15 cellular contexts compared by ENCODE assay signal in genomic region chr4:40292313-40292759, GRCh38. TPM values are rescaled to one million over a fixed set of nuclear protein-coding genes. Genes with fewer than 3 reads are reported as not detected.
DNase-seq lines count a peak whose midpoint lies in the region; ATAC-seq, FAIRE-seq and TF ChIP-seq lines count a peak whose summit lies in the region.
"Had no signal": no experiment of that assay in that cellular context is flagged by ENCODE, and none has a peak within 500 bp of the region (broad histone marks: within the 10 kb centered on the region; RNA-seq: fewer than 3 reads in every experiment).

No MANE protein-coding gene starts in this region.

- intact Hi-C loops in activated CD4-positive, alpha-beta T cell treated with anti-CD3 and anti-CD28 coated beads, Interleukin-2, amount 10 ng/mL, durations not matched to agents 24 days and 14 days (cut with micrococcal nuclease) = no loop called here
- intact Hi-C loops in kidney (cut with DNase I) = no loop called here

- TF ChIP-seq CTCF in kidney (IDR thresholded peaks at IDR 0.05; ENCODE audit: borderline replicate concordance, extremely low read depth, insufficient read depth) = no peak
- no peak for TF ChIP-seq CTCF in Peyer's patch (IDR thresholded peaks at IDR 0.05)

- TF ChIP-seq POLR2A in Peyer's patch (IDR thresholded peaks at IDR 0.05) = no peak

- H3K9ac ChIP-seq in kidney (ENCODE audit: low read length in 2 of 2) = no peak overlapping the region

- H3K36me3 ChIP-seq in kidney (ENCODE audit: control insufficient read depth in 1 of 2, insufficient read depth in 2 of 2, low read length in 2 of 2) = no peaks in the 10 kb centered on the region
- no peaks in the 10 kb centered on the region for H3K36me3 ChIP-seq in Peyer's patch

- no peak for FAIRE-seq in kidney (lab: Jason Lieb, UNC)
- FAIRE-seq: A549 had no signal

- POLR2A ChIA-PET in activated CD4-positive, alpha-beta T cell treated with anti-CD3 and anti-CD28 coated beads, Interleukin-2, amount 10 ng/mL, durations not matched to agents 7 days and 5 days (lab: Charles Lee) = no interaction called here

- no peak overlapping the region for H3K4me3 ChIP-seq in kidney (ENCODE audit: low read length in 2 of 2)
- H3K4me3 ChIP-seq in Peyer's patch = no peak overlapping the region
- H3K4me3 ChIP-seq: A549, coronary artery had no signal

- no peak overlapping the region for H3K4me3 Mint-ChIP-seq in activated CD4-positive, alpha-beta T cell treated with anti-CD3 and anti-CD28 coated beads, Interleukin-2, amount 10 ng/mL, durations not matched to agents 24 days and 14 days
- no peak overlapping the region for H3K4me3 Mint-ChIP-seq in activated CD4-positive, alpha-beta T cell treated with anti-CD3 and anti-CD28 coated beads, Interleukin-2, amount 10 ng/mL, durations not matched to agents 7 days and 5 days
- no peak overlapping the region for H3K4me3 Mint-ChIP-seq in stimulated activated memory B cell treated with anti-CD40 and anti-IgM and Interleukin-4, amounts not matched to agents 10 μg/mL and 1 μg/mL and 100 μg/mL, for 72 hours

- no peaks in the 10 kb centered on the region for H3K9me3 Mint-ChIP-seq in activated CD4-positive, alpha-beta T cell treated with anti-CD3 and anti-CD28 coated beads, Interleukin-2, amount 10 ng/mL, durations not matched to agents 24 days and 14 days
- peaks cover 5% of the 10 kb centered on the region for H3K9me3 Mint-ChIP-seq in activated CD4-positive, alpha-beta T cell treated with anti-CD3 and anti-CD28 coated beads, Interleukin-2, amount 10 ng/mL, durations not matched to agents 7 days and 5 days
- peaks cover under 1% of the 10 kb centered on the region for H3K9me3 Mint-ChIP-seq in stimulated activated memory B cell treated with anti-CD40 and anti-IgM and Interleukin-4, amounts not matched to agents 10 μg/mL and 1 μg/mL and 100 μg/mL, for 72 hours

- ATAC-seq in SK-N-SH treated with all-trans-retinoic acid at 6 μM for 48 hours = peak; percentile 65
- no peak for ATAC-seq in stimulated activated memory B cell treated with anti-CD40 and anti-IgM and Interleukin-4, amounts not matched to agents 10 μg/mL and 1 μg/mL and 100 μg/mL, for 72 hours

- no peaks in the 10 kb centered on the region for H3K4me1 ChIP-seq in kidney (ENCODE audit: control insufficient read depth in 1 of 2, insufficient read depth in 1 of 2, low read depth in 1 of 2, low read length in 2 of 2)
- peaks cover 0 to 9% (median 0%) of the 10 kb centered on the region in 4 donors for H3K4me1 ChIP-seq in Peyer's patch

- no peaks in the 10 kb centered on the region for H3K27me3 Mint-ChIP-seq in activated CD4-positive, alpha-beta T cell treated with anti-CD3 and anti-CD28 coated beads, Interleukin-2, amount 10 ng/mL, durations not matched to agents 24 days and 14 days
- H3K27me3 Mint-ChIP-seq in activated CD4-positive, alpha-beta T cell treated with anti-CD3 and anti-CD28 coated beads, Interleukin-2, amount 10 ng/mL, durations not matched to agents 7 days and 5 days = no peaks in the 10 kb centered on the region
- no peaks in the 10 kb centered on the region for H3K27me3 Mint-ChIP-seq in stimulated activated memory B cell treated with anti-CD40 and anti-IgM and Interleukin-4, amounts not matched to agents 10 μg/mL and 1 μg/mL and 100 μg/mL, for 72 hours

- H3K27ac Mint-ChIP-seq in activated CD4-positive, alpha-beta T cell treated with anti-CD3 and anti-CD28 coated beads, Interleukin-2, amount 10 ng/mL, durations not matched to agents 24 days and 14 days = peak overlapping the region; percentile 38
- no peak overlapping the region for H3K27ac Mint-ChIP-seq in activated CD4-positive, alpha-beta T cell treated with anti-CD3 and anti-CD28 coated beads, Interleukin-2, amount 10 ng/mL, durations not matched to agents 7 days and 5 days
- H3K27ac Mint-ChIP-seq in stimulated activated memory B cell treated with anti-CD40 and anti-IgM and Interleukin-4, amounts not matched to agents 10 μg/mL and 1 μg/mL and 100 μg/mL, for 72 hours = peak overlapping the region; percentile 18

- CTCF ChIA-PET in activated CD4-positive, alpha-beta T cell treated with anti-CD3 and anti-CD28 coated beads, Interleukin-2, amount 10 ng/mL, durations not matched to agents 7 days and 5 days (lab: Charles Lee) = interaction anchor here (1.0 kb wide), 1 partner anchor 16 kb away, joined by 4 read pairs; no protein-coding TSS in a partner anchor

- no peaks in the 10 kb centered on the region for H3K27me3 ChIP-seq in Peyer's patch

- peaks cover 3% of the 10 kb centered on the region for H3K36me3 Mint-ChIP-seq in activated CD4-positive, alpha-beta T cell treated with anti-CD3 and anti-CD28 coated beads, Interleukin-2, amount 10 ng/mL, durations not matched to agents 24 days and 14 days (ENCODE audit: low read depth)
- H3K36me3 Mint-ChIP-seq in activated CD4-positive, alpha-beta T cell treated with anti-CD3 and anti-CD28 coated beads, Interleukin-2, amount 10 ng/mL, durations not matched to agents 7 days and 5 days (ENCODE audit: low read depth) = peaks cover 10% of the 10 kb centered on the region
- no peaks in the 10 kb centered on the region for H3K36me3 Mint-ChIP-seq in stimulated activated memory B cell treated with anti-CD40 and anti-IgM and Interleukin-4, amounts not matched to agents 10 μg/mL and 1 μg/mL and 100 μg/mL, for 72 hours

- H3K9me3 ChIP-seq in kidney (ENCODE audit: control insufficient read depth in 1 of 2, low read length in 2 of 2) = no peaks in the 10 kb centered on the region
- H3K9me3 ChIP-seq in Peyer's patch = no peaks in the 10 kb centered on the region

- H3K27ac ChIP-seq in kidney (ENCODE audit: low read depth in 2 of 2, low read length in 2 of 2) (no peak overlapping the region), Peyer's patch (no peak overlapping the region)
- H3K27ac ChIP-seq: A549, coronary artery had no signal

- DNase-seq in activated CD4-positive, alpha-beta T cell treated with anti-CD3 and anti-CD28 coated beads, Interleukin-2, amount 10 ng/mL, durations not matched to agents 24 days and 14 days = no peak
- no peak for DNase-seq in activated CD4-positive, alpha-beta T cell treated with anti-CD3 and anti-CD28 coated beads, Interleukin-2, amount 10 ng/mL, durations not matched to agents 7 days and 5 days
- DNase-seq in fibroblast of peridontal ligament (ENCODE audit: extremely low read depth) (peak; percentile 30), kidney (no peak), Peyer's patch (no peak), SKM-1 treated with dmso at 0.1 percent for 144 hours (lab: John Stamatoyannopoulos, UW; ENCODE audit: unreplicated experiment) (no peak)
- DNase-seq: activated effector memory CD4-positive, alpha-beta T cell treated with Interleukin-2 at 50 U/mL for 16 hours; GF-D8; NCI-H1694 treated with DMSO at 0.1 percent for 48 hours; stimulated activated CD4-positive, alpha-beta T cell treated with anti-CD3 and anti-CD28 coated beads, Interleukin-1b, Interleukin-23, amount 100 ng/mL, for 48 hours had no signal

- H3K4me1 Mint-ChIP-seq in activated CD4-positive, alpha-beta T cell treated with anti-CD3 and anti-CD28 coated beads, Interleukin-2, amount 10 ng/mL, durations not matched to agents 24 days and 14 days = peaks cover 43% of the 10 kb centered on the region
- peaks cover 40% of the 10 kb centered on the region for H3K4me1 Mint-ChIP-seq in activated CD4-positive, alpha-beta T cell treated with anti-CD3 and anti-CD28 coated beads, Interleukin-2, amount 10 ng/mL, durations not matched to agents 7 days and 5 days
- H3K4me1 Mint-ChIP-seq in stimulated activated memory B cell treated with anti-CD40 and anti-IgM and Interleukin-4, amounts not matched to agents 10 μg/mL and 1 μg/mL and 100 μg/mL, for 72 hours = peaks cover 52% of the 10 kb centered on the region

TF ChIP-seq in SK-N-SH treated with all-trans-retinoic acid at 6 μM for 48 hours, 23 proteins besides CTCF, POLR2A, EP300 and RAD21 (continues in another document):
- TF ChIP-seq BACH2 (CRISPR knock-in tag; IDR thresholded peaks at IDR 0.05; ENCODE audit: borderline replicate concordance) = no peak
- no peak for TF ChIP-seq ZNF565 (CRISPR knock-in tag; conservative IDR thresholded peaks at IDR 0.05; ENCODE audit: low read depth)
- TF ChIP-seq ZC3H10 (CRISPR knock-in tag; IDR thresholded peaks at IDR 0.05) = no peak
- TF ChIP-seq ZFP30 (CRISPR knock-in tag; IDR thresholded peaks at IDR 0.05) = no peak
- TF ChIP-seq TOX (CRISPR knock-in tag; IDR thresholded peaks at IDR 0.05; ENCODE audit: borderline replicate concordance) = no peak
- TF ChIP-seq CREB5 (CRISPR knock-in tag; IDR thresholded peaks at IDR 0.05; ENCODE audit: low read depth) = no peak
- TF ChIP-seq PPARA (CRISPR knock-in tag; IDR thresholded peaks at IDR 0.05; ENCODE audit: borderline replicate concordance) = no peak

RNA-seq across cellular contexts. Expression of gene CHRNA9, which starts 42.8 kb away (rescaled TPM):
- not detected in 2 replicates for total RNA-seq in activated CD4-positive, alpha-beta T cell treated with anti-CD3 and anti-CD28 coated beads, Interleukin-2, amount 10 ng/mL, durations not matched to agents 24 days and 14 days
- not detected for total RNA-seq in activated CD4-positive, alpha-beta T cell treated with anti-CD3 and anti-CD28 coated beads, Interleukin-2, amount 10 ng/mL, durations not matched to agents 7 days and 5 days
- total RNA-seq in kidney (not detected), Peyer's patch (not detected)
- polyA plus RNA-seq in kidney (ENCODE audit: insufficient read depth, low read depth, low replicate concordance) = not detected
- total RNA-seq: temporal lobe had no signal
